Comparison of ENCODE assay signal across 17 cellular contexts in the genomic region with DNA sequence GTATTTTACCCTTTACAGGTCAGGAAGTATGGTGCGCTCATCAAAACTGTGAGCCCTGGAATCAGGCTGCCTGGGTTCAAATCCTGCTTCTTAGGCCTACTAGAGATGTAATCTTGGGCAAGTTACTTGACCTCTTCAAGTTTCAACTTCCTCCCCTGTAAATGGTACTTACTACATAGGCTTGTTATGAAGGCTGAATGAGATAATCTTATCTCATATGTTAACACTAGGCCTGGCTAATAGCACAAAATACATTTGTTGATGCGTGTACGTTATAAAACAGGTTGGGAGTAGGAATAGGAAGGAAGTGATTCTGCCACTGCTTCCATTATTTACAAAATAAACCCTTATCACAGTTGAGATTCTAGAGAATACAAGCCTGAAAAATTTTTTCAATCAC. TPM values are rescaled to one million over a fixed set of nuclear protein-coding genes. Genes with fewer than 3 reads are reported as not detected.
"Had no signal": no experiment of that assay in that cellular context is flagged by ENCODE, and none has a peak within 500 bp of the region (broad histone marks: within the 10 kb centered on the region; RNA-seq: fewer than 3 reads in every experiment).

No MANE protein-coding gene starts in this region.

- H3K36me3 Mint-ChIP-seq: mesothelial cell of epicardium, T-cell had no signal

- ATAC-seq: gastrocnemius medialis, T-cell had no signal

- H3K9me3 Mint-ChIP-seq: activated B cell treated with CpG ODN at 0.5 μM for 24 hours; activated CD4-positive, alpha-beta T cell treated with anti-CD3 and anti-CD28 coated beads, Interleukin-2, amount 10 ng/mL, durations not matched to agents 7 days and 5 days; activated T-helper 2 cell treated with anti-CD3 and anti-CD28 coated beads, Interferon-gamma antibody, Interleukin-2, Interleukin-4, amounts not matched to agents 10 μg/mL and 5 μg/mL and 100 μg/mL, durations not matched to agents 14 hours and 24 hours and 36 hours; mesothelial cell of epicardium; T-cell; type B pancreatic cell had no signal

- H3K27ac ChIP-seq: SK-N-MC had no signal

- H3K27me3 ChIP-seq: gastrocnemius medialis, right atrium auricular region had no signal

- H3K4me1 Mint-ChIP-seq: activated B cell treated with CpG ODN at 0.5 μM for 24 hours; activated CD4-positive, alpha-beta T cell treated with anti-CD3 and anti-CD28 coated beads, Interleukin-2, amount 10 ng/mL, durations not matched to agents 7 days and 5 days; T-cell had no signal

- H3K27me3 Mint-ChIP-seq: brain had no signal

- H3K4me3 Mint-ChIP-seq: activated B cell treated with CpG ODN at 0.5 μM for 24 hours; activated CD4-positive, alpha-beta T cell treated with anti-CD3 and anti-CD28 coated beads, Interleukin-2, amount 10 ng/mL, durations not matched to agents 7 days and 5 days; mesothelial cell of epicardium; T-cell; type B pancreatic cell had no signal

- DNase-seq: activated B cell treated with CpG ODN at 0.5 μM for 24 hours; activated CD4-positive, alpha-beta T cell treated with anti-CD3 and anti-CD28 coated beads, Interleukin-2, amount 10 ng/mL, durations not matched to agents 7 days and 5 days; activated CD8-positive, alpha-beta memory T cell treated with anti-CD3 and anti-CD28 coated beads for 24 hours; activated naive CD4-positive, alpha-beta T cell treated with anti-CD3 and anti-CD28 coated beads, Interleukin-2, amount 50 U/mL, for 16 hours; amniotic stem cell; gastrocnemius medialis; heart right ventricle; kidney; small intestine; T-cell; T1000 had no signal

- H3K4me3 ChIP-seq: right atrium auricular region, SK-N-MC had no signal

- H3K36me3 ChIP-seq: gastrocnemius medialis, heart right ventricle, right atrium auricular region had no signal

- H3K9me3 ChIP-seq: gastrocnemius medialis, heart right ventricle, right atrium auricular region had no signal

- FAIRE-seq: kidney, small intestine had no signal

- H3K27ac Mint-ChIP-seq: activated B cell treated with CpG ODN at 0.5 μM for 24 hours; activated CD4-positive, alpha-beta T cell treated with anti-CD3 and anti-CD28 coated beads, Interleukin-2, amount 10 ng/mL, durations not matched to agents 7 days and 5 days; activated T-helper 2 cell treated with anti-CD3 and anti-CD28 coated beads, Interferon-gamma antibody, Interleukin-2, Interleukin-4, amounts not matched to agents 10 μg/mL and 5 μg/mL and 100 μg/mL, durations not matched to agents 14 hours and 24 hours and 36 hours; T-cell; type B pancreatic cell had no signal

RNA-seq across cellular contexts. Expression of gene RFTN2, which starts 1.7 kb away (rescaled TPM):
- total RNA-seq: activated B cell treated with CpG ODN at 0.5 μM for 24 hours; activated CD4-positive, alpha-beta T cell treated with anti-CD3 and anti-CD28 coated beads, Interleukin-2, amount 10 ng/mL, durations not matched to agents 7 days and 5 days; activated T-helper 2 cell treated with anti-CD3 and anti-CD28 coated beads, Interferon-gamma antibody, Interleukin-2, Interleukin-4, amounts not matched to agents 10 μg/mL and 5 μg/mL and 100 μg/mL, durations not matched to agents 14 hours and 24 hours and 36 hours had no signal
